ENCODE assay signal across 24 cellular contexts in genomic region chr1:119116725-119117124, GRCh38. TPM values are rescaled to one million over a fixed set of nuclear protein-coding genes. Genes with fewer than 3 reads are reported as not detected.
A peak's percentile ranks its signal among the peaks of the same experiment; 100 is the strongest.
DNase-seq lines count a peak whose midpoint lies in the region; ATAC-seq, FAIRE-seq and TF ChIP-seq lines count a peak whose summit lies in the region.
"Had no signal": no experiment of that assay in that cellular context is flagged by ENCODE, and none has a peak within 500 bp of the region (broad histone marks: within the 10 kb centered on the region; RNA-seq: fewer than 3 reads in every experiment).

No MANE protein-coding gene starts in this region.

- H3K27ac Mint-ChIP-seq in immature natural killer cell, result no peak overlapping the region
- H3K27ac Mint-ChIP-seq: activated CD8-positive, alpha-beta T cell treated with anti-CD3 and anti-CD28 coated beads, Interleukin-2, amount 10 ng/mL, durations not matched to agents 7 days and 5 days; activated naive CD8-positive, alpha-beta T cell had no signal

- H3K4me1 ChIP-seq in H1 (replicated peaks in 1 of 4; ENCODE audit: control insufficient read depth in 3 of 4, insufficient read depth in 4 of 4, low read length in 3 of 4) (peaks cover 0 to 6% (median 2%) of the 10 kb centered on the region in 4 experiments; a peak in 2 of 7 replicates), mesenchymal stem cell (ENCODE audit: control insufficient read depth, insufficient read depth, low read depth, low read length) (peaks cover 6% of the 10 kb centered on the region)
- H3K4me1 ChIP-seq: body of pancreas, upper lobe of left lung had no signal

- ATAC-seq in HG03520 (IDR thresholded peaks at IDR 0.05; ENCODE audit: unreplicated experiment) (no peak), HG03045 (IDR thresholded peaks at IDR 0.05; ENCODE audit: unreplicated experiment) (no peak)
- ATAC-seq: activated CD8-positive, alpha-beta T cell treated with anti-CD3 and anti-CD28 coated beads, Interleukin-2, amount 10 ng/mL, durations not matched to agents 7 days and 5 days; activated T-cell treated with anti-CD3 and anti-CD28 coated beads, Interleukin-2, amount 50 U/mL, for 4 hours; body of pancreas; esophagus mucosa had no signal

- H4K91ac ChIP-seq in H1 (replicated peaks; ENCODE audit: insufficient read length, low read length), result no peak overlapping the region
- H4K91ac ChIP-seq in mesenchymal stem cell (ENCODE audit: low read length), result peak overlapping the region; percentile 14

- no peak overlapping the region for H2BK20ac ChIP-seq in H1 (ENCODE audit: low read length)

- H2BK5ac ChIP-seq in H1 (ENCODE audit: low read depth, low read length) (no peak overlapping the region), mesenchymal stem cell (ENCODE audit: low read depth, low read length, poor library complexity, severe bottlenecking) (no peak overlapping the region)

- H4K20me1 ChIP-seq in H1 (replicated peaks in 1 of 2; ENCODE audit: control insufficient read depth in 1 of 2, insufficient read depth in 2 of 2, low read length in 2 of 2), result no peaks in the 10 kb centered on the region

- TF ChIP-seq CTCF in H1 (IDR thresholded peaks at IDR 0.05; ENCODE audit: control extremely low read depth in 1 of 3, insufficient read depth in 1 of 3, low read depth in 1 of 3, low read length in 3 of 3), result no peak

- no peak for TF ChIP-seq EP300 in H1 (IDR thresholded peaks at IDR 0.05; ENCODE audit: borderline replicate concordance in 1 of 2, low read depth in 2 of 2, low read length in 2 of 2)

- H3K18ac ChIP-seq in H1 (ENCODE audit: extremely low read depth, low read length) (no peak overlapping the region; the same call in 1 of the 2 replicates), mesenchymal stem cell (ENCODE audit: low read depth in 1 of 2, low read length in 2 of 2) (peak overlapping the region in 1 of 2 experiments; percentile 34)

- no peak overlapping the region for H3K4me3 Mint-ChIP-seq in immature natural killer cell
- H3K4me3 Mint-ChIP-seq: activated CD8-positive, alpha-beta T cell treated with anti-CD3 and anti-CD28 coated beads, Interleukin-2, amount 10 ng/mL, durations not matched to agents 7 days and 5 days; activated naive CD8-positive, alpha-beta T cell; activated T-cell treated with anti-CD3 and anti-CD28 coated beads, Interleukin-2, amount 50 U/mL, for 4 hours; naive B cell had no signal

- peaks cover 0 to 10% (median 8%) of the 10 kb centered on the region in 3 donors for H3K36me3 Mint-ChIP-seq in immature natural killer cell

- DNase-seq in HT-29 (ENCODE audit: low spot score) (peak; percentile 47), SK-N-MC (ENCODE audit: low read depth, low spot score) (no peak), H1 (ENCODE audit: low read depth in 1 of 2, low spot score in 2 of 2) (peak in 1 of 2 experiments; percentile 46), mesenchymal stem cell (peak; percentile 23), immature natural killer cell (no peak), NCI-H2107 treated with DMSO at 0.1 percent for 48 hours (lab: John Stamatoyannopoulos, UW; ENCODE audit: unreplicated experiment) (no peak)
- DNase-seq: activated CD4-positive, CD25-positive, alpha-beta regulatory T cell; activated CD8-positive, alpha-beta T cell treated with anti-CD3 and anti-CD28 coated beads, Interleukin-2, amount 10 ng/mL, durations not matched to agents 7 days and 5 days; activated T-cell treated with anti-CD3 and anti-CD28 coated beads, Interleukin-2, amount 50 U/mL, for 4 hours; body of pancreas; CD4-positive, alpha-beta memory T cell; dorsolateral prefrontal cortex; glutamatergic neuron; GM23248; naive B cell; NCI-H2081 treated with DMSO at 0.1 percent for 48 hours; NCI-H524 treated with DMSO at 0.1 percent for 48 hours; stimulated activated CD4-positive, alpha-beta T cell treated with anti-CD3 and anti-CD28 coated beads, Interleukin-2, amount 100 ng/mL, for 24 hours; upper lobe of left lung had no signal

- no peak overlapping the region for H2BK120ac ChIP-seq in H1 (replicated peaks; ENCODE audit: low read depth, low read length)
- H2BK120ac ChIP-seq in mesenchymal stem cell (ENCODE audit: low read depth, low read length), result no peak overlapping the region

- H3K4ac ChIP-seq in H1 (replicated peaks; ENCODE audit: insufficient read length, low read depth, low read length) (no peak overlapping the region), mesenchymal stem cell (ENCODE audit: low read depth in 1 of 2, low read length in 2 of 2) (peak overlapping the region in 1 of 2 experiments; percentile 40)

- H2BK15ac ChIP-seq in H1 (ENCODE audit: low read length) (0 out of 2 replicates have a peak overlapping the region, but pooled peaks have one; percentile 65), mesenchymal stem cell (ENCODE audit: low read depth, poor library complexity, severe bottlenecking) (no peak overlapping the region)

- POLR2A ChIA-PET in H1 (lab: Charles Lee; ENCODE audit: partially characterized antibody), result interaction anchor here (2.7 kb wide), 1 partner anchor 24 kb away, joined by 10 read pairs; the partner anchor contains the start of gene WARS2

- H3K23me2 ChIP-seq in H1 (ENCODE audit: low read depth, low read length), result no peaks in the 10 kb centered on the region

- no peaks in the 10 kb centered on the region; the same call in 1 of the 2 replicates for H3K79me1 ChIP-seq in H1 (ENCODE audit: low read depth, low read length)
- H3K79me1 ChIP-seq in mesenchymal stem cell (replicated peaks; ENCODE audit: low read length, poor library complexity, severe bottlenecking), result peaks cover 19% of the 10 kb centered on the region

- CTCF ChIA-PET in H1 (lab: Charles Lee; ENCODE audit: partially characterized antibody), result interaction anchor here (1.3 to 1.5 kb wide), 2 partner anchors 16 to 40 kb away, joined by 3 to 6 read pairs; no protein-coding TSS in a partner anchor

- no peak for FAIRE-seq in H1 (lab: Jason Lieb, UNC)

- no peak overlapping the region for H2AK5ac ChIP-seq in H1 (ENCODE audit: low read depth, low read length)
- H2AK5ac ChIP-seq in mesenchymal stem cell (ENCODE audit: low read length, severe bottlenecking), result peak overlapping the region; percentile 69

- no peak for TF ChIP-seq RAD21 in H1 (IDR thresholded peaks at IDR 0.05 in 1 of 2, conservative IDR thresholded peaks at IDR 0.05 in 1 of 2; ENCODE audit: low read depth in 2 of 2, low read length in 2 of 2)

- no peak overlapping the region for H4K5ac ChIP-seq in H1 (ENCODE audit: insufficient read length, low read depth, low read length)

- TF ChIP-seq POLR2A in H1 (IDR thresholded peaks at IDR 0.05; ENCODE audit: control extremely low read depth in 1 of 2, low read depth in 2 of 2, low read length in 2 of 2), result no peak

- H3K4me2 ChIP-seq in H1 (ENCODE audit: insufficient read depth in 1 of 2, low read depth in 2 of 2, low read length in 2 of 2), result peak overlapping the region in 1 of 2 experiments; percentile 20; a peak in 1 of 4 replicates
- no peak overlapping the region for H3K4me2 ChIP-seq in mesenchymal stem cell (ENCODE audit: low read length, poor library complexity, severe bottlenecking)

- H3K23ac ChIP-seq in H1 (ENCODE audit: insufficient read length) (no peak overlapping the region), mesenchymal stem cell (ENCODE audit: low read length in 2 of 2) (no peak overlapping the region)

- peaks cover 0 to 11% (median 1%) of the 10 kb centered on the region in 6 donors for H3K9me3 Mint-ChIP-seq in immature natural killer cell

- no peak overlapping the region for H3K56ac ChIP-seq in H1 (replicated peaks; ENCODE audit: insufficient read length, low read depth, low read length)

- H3K27me3 ChIP-seq in H1 (replicated peaks in 1 of 4; ENCODE audit: control insufficient read depth in 3 of 4, extremely low read depth in 1 of 4, insufficient read depth in 3 of 4, low read length in 3 of 4) (no peaks in the 10 kb centered on the region), mesenchymal stem cell (ENCODE audit: control insufficient read depth in 1 of 2, insufficient read depth in 1 of 2, low read length in 2 of 2) (no peaks in the 10 kb centered on the region)
- H3K27me3 ChIP-seq: body of pancreas, dorsolateral prefrontal cortex, upper lobe of left lung had no signal

- peaks cover 0 to 12% of the 10 kb centered on the region in 2 donors for H3K4me1 Mint-ChIP-seq in immature natural killer cell

- H2AFZ ChIP-seq in H1 (ENCODE audit: low read length) (no peak overlapping the region), mesenchymal stem cell (ENCODE audit: low read depth, low read length) (peak overlapping the region; percentile 58)
- H2AFZ ChIP-seq: GM23248 had no signal

- H4K8ac ChIP-seq in H1 (ENCODE audit: extremely low read depth, insufficient read depth, low read length) (no peak overlapping the region), mesenchymal stem cell (ENCODE audit: low read length) (peak overlapping the region; percentile 8)

- H3K27ac ChIP-seq in SK-N-MC, result no peak overlapping the region
- no peak overlapping the region for H3K27ac ChIP-seq in H1 (ENCODE audit: low read depth, low read length)
- H3K27ac ChIP-seq in mesenchymal stem cell (ENCODE audit: low read length, poor library complexity, severe bottlenecking), result no peak overlapping the region
- H3K27ac ChIP-seq: body of pancreas, dorsolateral prefrontal cortex, GM23248, upper lobe of left lung had no signal

- H3K36me3 ChIP-seq in SK-N-MC (ENCODE audit: insufficient read depth, low read length) (no peaks in the 10 kb centered on the region), H1 (ENCODE audit: control insufficient read depth in 2 of 4, insufficient read depth in 4 of 4, low read length in 3 of 4) (no peaks in the 10 kb centered on the region), mesenchymal stem cell (ENCODE audit: control insufficient read depth in 1 of 2, insufficient read depth in 2 of 2, low read depth in 1 of 2, low read length in 2 of 2) (no peaks in the 10 kb centered on the region)
- H3K36me3 ChIP-seq: upper lobe of left lung had no signal

- no peak overlapping the region for H3K14ac ChIP-seq in H1 (ENCODE audit: insufficient read length)
- peak overlapping the region in 1 of 2 experiments; percentile 86 for H3K14ac ChIP-seq in mesenchymal stem cell (ENCODE audit: low read length in 2 of 2)

- peaks cover 0 to 3% of the 10 kb centered on the region in 2 experiments; a peak in 1 of 4 replicates for H3K79me2 ChIP-seq in H1 (ENCODE audit: control insufficient read depth in 1 of 2, insufficient read depth in 2 of 2, low read length in 2 of 2)

- H3K4me3 ChIP-seq in SK-N-MC (0 out of 2 replicates have a peak overlapping the region, but pooled peaks have one; percentile 6), H1 (ENCODE audit: extremely low read depth in 1 of 4, insufficient read depth in 2 of 4, low read depth in 3 of 4, low read length in 4 of 4) (no peak overlapping the region), mesenchymal stem cell (ENCODE audit: insufficient read depth in 1 of 2, low read depth in 1 of 2, low read length in 2 of 2) (no peak overlapping the region)
- H3K4me3 ChIP-seq: body of pancreas, dorsolateral prefrontal cortex, GM23248, lung, upper lobe of left lung had no signal

- peaks cover 0 to 2% (median 0%) of the 10 kb centered on the region in 3 donors for H3K27me3 Mint-ChIP-seq in immature natural killer cell (ENCODE audit: low read depth in 3 of 3)
- H3K27me3 Mint-ChIP-seq: activated naive CD8-positive, alpha-beta T cell; CD4-positive, alpha-beta memory T cell; naive B cell had no signal

- H2BK12ac ChIP-seq in H1 (ENCODE audit: low read depth, low read length) (no peak overlapping the region), mesenchymal stem cell (ENCODE audit: low read length in 2 of 2) (peak overlapping the region in 1 of 2 experiments; percentile 47)

- WGBS in H1 (ENCODE audit: extremely low coverage in 1 of 2, insufficient coverage in 1 of 2, insufficient read length in 1 of 2, insufficient replicate concordance in 2 of 2, low coverage in 1 of 2, low lambda C conversion rate in 2 of 2, missing lambda C conversion rate in 1 of 2), 2 experiments, result 80% methylated on average over 7 of the region's 7 CpGs; no CpG with 5 or more reads in 1 of the 2 experiments
- 45% methylated on average over 7 of the region's 7 CpGs for WGBS in mesenchymal stem cell

- peaks cover under 1% of the 10 kb centered on the region; the same call in 1 of the 2 replicates for H3K9me3 ChIP-seq in SK-N-MC (ENCODE audit: low read depth, low read length)
- H3K9me3 ChIP-seq in H1 (ENCODE audit: insufficient read depth in 2 of 2, low read depth in 1 of 2, low read length in 1 of 2), result no peaks in the 10 kb centered on the region
- no peaks in the 10 kb centered on the region for H3K9me3 ChIP-seq in mesenchymal stem cell (ENCODE audit: control insufficient read depth, low read length)
- H3K9me3 ChIP-seq: upper lobe of left lung had no signal

- H3K9ac ChIP-seq in SK-N-MC (ENCODE audit: insufficient read length), result no peak overlapping the region
- no peak overlapping the region for H3K9ac ChIP-seq in H1 (replicated peaks in 1 of 4; ENCODE audit: extremely low read depth in 1 of 4, low read depth in 3 of 4, low read length in 3 of 4)
- peak overlapping the region; percentile 14 for H3K9ac ChIP-seq in mesenchymal stem cell (ENCODE audit: low read length)
- H3K9ac ChIP-seq: GM23248 had no signal

RNA-seq across cellular contexts. Expression of gene WARS2, which starts 23.7 kb away (rescaled TPM):
- total RNA-seq in HT-29 (2014; rRNA removed; shearing (Covaris generic)), result 13.1 and 16.4 TPM in 2 replicates
- total RNA-seq in H1 (2021; fragmentation: NEBNext Ultra II Directional; extraction: Animal tissue kit (Norgen Biotek cat#: 25700)), result 12.9 and 13.8 TPM in 2 replicates
- 3.4 and 4.3 TPM in 2 replicates for polyA plus RNA-seq in H1 (2011; rRNA removed)
- 6.4 TPM for polyA plus RNA-seq in H1 (2011; cell fraction: cytosol; rRNA removed)
- 14.7 TPM for polyA plus RNA-seq in H1 (2011; cell fraction: nucleus; rRNA removed)
- 7.2 to 12.2 TPM (median 9.8 TPM) in 4 replicates for polyA plus RNA-seq in H1 (2012, experiment 1 of 2)
- polyA plus RNA-seq in H1 (2012, experiment 2 of 2), result 1.1 TPM
- polyA plus RNA-seq in H1 (2013, experiment 1 of 2), result 6.4 TPM
- 6.0 TPM for polyA plus RNA-seq in H1 (2013, experiment 2 of 2)
- 18.3 and 21.3 TPM in 2 replicates for polyA minus RNA-seq in H1 (2011; rRNA and poly(A)+ RNA removed)
- 7.9 TPM for polyA minus RNA-seq in H1 (2011; cell fraction: cytosol; rRNA and poly(A)+ RNA removed)
- 20.3 TPM for polyA minus RNA-seq in H1 (2011; cell fraction: nucleus; rRNA and poly(A)+ RNA removed)
- 8.6 TPM for polyA plus RNA-seq in mesenchymal stem cell (2013, experiment 1 of 2)
- polyA plus RNA-seq in mesenchymal stem cell (2013, experiment 2 of 2), result 8.7 TPM
- polyA plus RNA-seq in immature natural killer cell, result 10 to 100 TPM in 1 of 3 donors, 1 to 10 TPM in 2; 6.5 to 10.6 (median 9.5) TPM

Comparison
In these comparisons a context has a peak if more than half of its experiments do, and no peak if none do; other contexts are left out.
1. DNase-seq: peak in HT-29 (single experiment) and mesenchymal stem cell (single experiment); none in SK-N-MC (single experiment), immature natural killer cell (0 of 3) and NCI-H2107 treated with DMSO at 0.1 percent for 48 hours (single experiment).